In genomic region chr7:31633894-31634494, GRCh38 we compare ENCODE assay signal across 9 cellular contexts. TPM values are rescaled to one million over a fixed set of nuclear protein-coding genes. Genes with fewer than 3 reads are reported as not detected.
DNase-seq lines count a peak whose midpoint lies in the region; ATAC-seq and TF ChIP-seq lines count a peak whose summit lies in the region.
"Had no signal": no experiment of that assay in that cellular context is flagged by ENCODE, and none has a peak within 500 bp of the region (broad histone marks: within the 10 kb centered on the region; RNA-seq: fewer than 3 reads in every experiment).

No MANE protein-coding gene starts in this region.

- H3K27ac ChIP-seq in WERI-Rb-1, result no peak overlapping the region
- H3K27ac ChIP-seq: BLaER1 had no signal

- intact Hi-C loops in left cardiac atrium (cut with DNase I), result loop anchor here (2.0 to 10.0 kb wide), 3 partner anchors 191 to 499 kb away; no protein-coding TSS in a partner anchor

- DNase-seq in SIG-M5 treated with dmso at 0.1 percent for 504 hours (lab: John Stamatoyannopoulos, UW; ENCODE audit: unreplicated experiment) (peak; percentile 68), SIG-M5 (lab: John Stamatoyannopoulos, UW) (no peak), NCI-H1694 (lab: John Stamatoyannopoulos, UW) (peak; percentile 95), WERI-Rb-1 (peak; percentile 47), left cardiac atrium (peak; percentile 28), skeletal muscle cell (ENCODE audit: low read depth) (peak; percentile 7), OCI-M2 (lab: John Stamatoyannopoulos, UW; ENCODE audit: unreplicated experiment) (no peak)
- no peak for DNase-seq in activated CD8-positive, alpha-beta memory T cell treated with anti-CD3 and anti-CD28 coated beads, Interleukin-2, amount 50 U/mL, for 4 hours

- H3K4me3 ChIP-seq in WERI-Rb-1 (ENCODE audit: low read depth, low read length) (no peak overlapping the region), skeletal muscle cell (ENCODE audit: low read depth, low read length) (no peak overlapping the region)
- H3K4me3 ChIP-seq: BLaER1 had no signal

- TF ChIP-seq CTCF in WERI-Rb-1 (IDR thresholded peaks at IDR 0.05; ENCODE audit: low read depth, low read length), result peak; percentile 65

- peak; percentile 79 to 84 for ATAC-seq in left cardiac atrium

- no peaks in the 10 kb centered on the region for H3K9me3 ChIP-seq in WERI-Rb-1 (ENCODE audit: severe bottlenecking)
- H3K9me3 ChIP-seq: BLaER1 had no signal

- H3K36me3 ChIP-seq in WERI-Rb-1, result no peaks in the 10 kb centered on the region
- H3K36me3 ChIP-seq: BLaER1 had no signal

- no peaks in the 10 kb centered on the region for H3K27me3 ChIP-seq in WERI-Rb-1 (ENCODE audit: insufficient read depth, low read depth, severe bottlenecking)
- H3K27me3 ChIP-seq: BLaER1 had no signal

RNA-seq across cellular contexts. Expression of gene PPP1R17, which starts 53.0 kb away (rescaled TPM):
- not detected for total RNA-seq in left cardiac atrium

Comparison
In these comparisons a context has a peak if more than half of its experiments do, and no peak if none do; other contexts are left out.
1. DNase-seq: peak in SIG-M5 treated with dmso at 0.1 percent for 504 hours (single experiment), NCI-H1694 (single experiment), WERI-Rb-1 (single experiment), left cardiac atrium (single experiment) and skeletal muscle cell (single experiment); none in SIG-M5 (single experiment), OCI-M2 (single experiment) and activated CD8-positive, alpha-beta memory T cell treated with anti-CD3 and anti-CD28 coated beads, Interleukin-2, amount 50 U/mL, for 4 hours (single experiment).